Comparison of ENCODE assay signal across 9 cellular contexts in the genomic region with DNA sequence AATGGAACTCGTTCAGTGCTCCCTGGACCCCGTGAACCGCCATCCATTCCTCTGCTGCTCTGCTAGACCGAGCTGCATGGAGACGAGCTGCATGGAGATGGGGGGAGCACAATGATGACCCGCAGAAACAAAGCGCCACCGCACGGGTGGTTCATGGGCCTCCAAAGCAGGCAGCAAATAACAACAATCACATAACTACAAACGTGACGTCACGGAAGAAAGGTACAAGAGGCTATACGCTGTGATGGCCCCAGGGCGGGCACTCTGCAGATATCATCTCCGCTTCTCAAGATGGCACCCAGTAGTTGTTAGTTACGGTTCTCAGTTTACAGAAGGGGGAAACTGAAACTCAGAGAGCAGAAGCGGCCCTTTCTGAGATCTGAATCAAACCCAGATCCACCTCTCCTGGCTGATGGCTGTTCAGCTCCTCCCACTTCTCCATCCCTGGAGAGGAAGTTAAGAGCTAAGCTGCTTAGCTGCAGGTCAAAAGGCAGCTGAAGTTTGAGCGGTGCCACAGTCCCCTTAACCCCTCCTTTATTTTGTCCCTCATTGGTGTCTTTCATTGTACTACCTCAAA. TPM values are rescaled to one million over a fixed set of nuclear protein-coding genes. Genes with fewer than 3 reads are reported as not detected.
DNase-seq lines count a peak whose midpoint lies in the region; ATAC-seq and TF ChIP-seq lines count a peak whose summit lies in the region.
"Had no signal": no experiment of that assay in that cellular context is flagged by ENCODE, and none has a peak within 500 bp of the region (broad histone marks: within the 10 kb centered on the region; RNA-seq: fewer than 3 reads in every experiment).

No MANE protein-coding gene starts in this region.

- peak overlapping the region; percentile 88 for H3K4me3 ChIP-seq in OCI-LY7 (ENCODE audit: low read depth, low read length, poor library complexity, severe bottlenecking)
- H3K4me3 ChIP-seq in choroid plexus epithelial cell (ENCODE audit: low read depth, low read length) = peak overlapping the region; percentile 97
- H3K4me3 ChIP-seq in skeletal muscle tissue (ENCODE audit: low read length in 3 of 3) = peak overlapping the region in 2 of 3 donors; percentile 96 to 99
- H3K4me3 ChIP-seq in thyroid gland (replicated peaks in 1 of 3) = no peak overlapping the region
- H3K4me3 ChIP-seq in gastrocnemius medialis = peak overlapping the region in 2 of 4 donors; percentile 94 to 96

- H3K79me2 ChIP-seq in OCI-LY7 (ENCODE audit: insufficient read depth, low read depth, low read length) = peaks cover 34% of the 10 kb centered on the region

- no peak for TF ChIP-seq CTCF in OCI-LY7 (conservative IDR thresholded peaks at IDR 0.05; ENCODE audit: low read length)
- no peak for TF ChIP-seq CTCF in choroid plexus epithelial cell (conservative IDR thresholded peaks at IDR 0.05; ENCODE audit: low read depth, low read length)
- no peak for TF ChIP-seq CTCF in thyroid gland (IDR thresholded peaks at IDR 0.05)
- no peak for TF ChIP-seq CTCF in gastrocnemius medialis (IDR thresholded peaks at IDR 0.05 in 4 of 5, conservative IDR thresholded peaks at IDR 0.05 in 1 of 5)

- POLR2A ChIA-PET in OCI-LY7 (lab: Charles Lee) = interaction anchor here (0.8 to 1.5 kb wide), 5 partner anchors 9 to 204 kb away, joined by 3 to 5 read pairs (median 4); partner anchors contain the start of gene ZNF253

- no TSS peak for BruUV-seq in OCI-LY7 (replicated peaks; lab: Mats Ljungman, UMichigan)

- in situ Hi-C loops in gastrocnemius medialis (cut with MboI; ENCODE audit: low sequenced_read_pairs in 4 of 4) = loop anchor here in 1 of 4 donors (25.0 kb wide), 1 partner anchor 274 kb away; no protein-coding TSS in a partner anchor

- WGBS in thyroid gland, 2 donors = 62 to 65% methylated on average over 18 of the region's 18 CpGs

- H3K4me1 ChIP-seq in OCI-LY7 (ENCODE audit: insufficient read depth, low read length, poor library complexity, severe bottlenecking) (peaks cover 42% of the 10 kb centered on the region), skeletal muscle tissue (ENCODE audit: control insufficient read depth in 3 of 3, insufficient read depth in 3 of 3, low read length in 3 of 3) (peaks cover 19 to 24% (median 20%) of the 10 kb centered on the region in 3 donors), thyroid gland (peaks cover 17% of the 10 kb centered on the region in 2 donors), gastrocnemius medialis (peaks cover 10 to 21% of the 10 kb centered on the region in 2 donors)

- CTCF ChIA-PET in OCI-LY7 (lab: Charles Lee; ENCODE audit: unreplicated experiment) = no interaction called here

- H4K20me1 ChIP-seq in OCI-LY7 (ENCODE audit: insufficient read depth, low read length) = peaks cover 15% of the 10 kb centered on the region; the same call in 1 of the 2 replicates

- H2AFZ ChIP-seq in OCI-LY7 (ENCODE audit: low read length) = no peak overlapping the region

- H3K9me2 ChIP-seq in OCI-LY7 (ENCODE audit: insufficient read depth, low read length) = no peaks in the 10 kb centered on the region

- TF ChIP-seq POLR2A in thyroid gland (IDR thresholded peaks at IDR 0.05) (no peak), gastrocnemius medialis (IDR thresholded peaks at IDR 0.05) (no peak)

- H3K36me3 ChIP-seq in OCI-LY7 (ENCODE audit: insufficient read depth, low read length) (peaks cover 43% of the 10 kb centered on the region), skeletal muscle tissue (ENCODE audit: control insufficient read depth in 3 of 3, insufficient read depth in 3 of 3, low read length in 3 of 3) (peaks cover 30 to 36% (median 33%) of the 10 kb centered on the region in 3 donors), thyroid gland (peaks cover 19 to 26% of the 10 kb centered on the region in 2 donors), gastrocnemius medialis (peaks cover 0 to 27% of the 10 kb centered on the region in 2 donors)

- intact Hi-C loops in OCI-LY7 (cut with micrococcal nuclease; ENCODE audit: unreplicated experiment) (loop anchor here (10.0 kb wide), 2 partner anchors 257 to 497 kb away; partner anchors contain the start of gene GATAD2A), thyroid gland (cut with DNase I) (no loop called here), gastrocnemius medialis (cut with DNase I; ENCODE audit: low total_unique reads) (loop anchor here (2.0 to 5.0 kb wide), 4 partner anchors 115 to 339 kb away; partner anchors contain the start of genes GATAD2A, MAU2, SUGP1 and ZNF506)

- peak overlapping the region; percentile 82 for H3K4me2 ChIP-seq in OCI-LY7 (ENCODE audit: low read length)

- H3K27ac ChIP-seq in OCI-LY7 (ENCODE audit: low read depth, low read length, poor library complexity, severe bottlenecking) (peak overlapping the region; percentile 88), skeletal muscle tissue (ENCODE audit: low read depth, low read length) (no peak overlapping the region), thyroid gland (no peak overlapping the region), gastrocnemius medialis (no peak overlapping the region)
- H3K27ac ChIP-seq: ascending aorta had no signal

- H3K9me3 ChIP-seq in OCI-LY7 (ENCODE audit: low read length) = no peaks in the 10 kb centered on the region
- no peaks in the 10 kb centered on the region for H3K9me3 ChIP-seq in skeletal muscle tissue (ENCODE audit: control insufficient read depth in 3 of 3, low read length in 3 of 3)
- H3K9me3 ChIP-seq in thyroid gland = no peaks in the 10 kb centered on the region
- no peaks in the 10 kb centered on the region for H3K9me3 ChIP-seq in gastrocnemius medialis
- H3K9me3 ChIP-seq: ascending aorta had no signal

- ATAC-seq in HG02759 (IDR thresholded peaks at IDR 0.05; ENCODE audit: unreplicated experiment) = peak; percentile 24
- ATAC-seq in gastrocnemius medialis = no peak

- H3K27me3 ChIP-seq in skeletal muscle tissue (ENCODE audit: control insufficient read depth in 3 of 3, insufficient read depth in 3 of 3, low read length in 3 of 3) (no peaks in the 10 kb centered on the region), thyroid gland (no peaks in the 10 kb centered on the region), gastrocnemius medialis (no peaks in the 10 kb centered on the region)
- H3K27me3 ChIP-seq: ascending aorta had no signal

- H3K9ac ChIP-seq in skeletal muscle tissue (ENCODE audit: low read depth in 1 of 3, low read length in 3 of 3) = peak overlapping the region in 1 of 3 donors; percentile 25

- DNase-seq in activated naive CD4-positive, alpha-beta T cell treated with Interleukin-2 at 50 U/mL for 16 hours = peak; percentile 53
- no peak for DNase-seq in activated naive CD4-positive, alpha-beta T cell treated with anti-CD3 and anti-CD28 coated beads, Interleukin-2, amount 50 U/mL, for 16 hours
- DNase-seq in OCI-LY7 (ENCODE audit: low spot score) (peak; percentile 89), choroid plexus epithelial cell (ENCODE audit: low read depth) (no peak), thyroid gland (no peak), gastrocnemius medialis (no peak)

RNA-seq across cellular contexts. Expression of gene ATP13A1, which starts 1.7 kb away (rescaled TPM):
- 41.0 and 58.3 TPM in 2 replicates for total RNA-seq in OCI-LY7 (2014; rRNA removed; shearing (Covaris generic))
- 122 and 128 TPM in 2 replicates for total RNA-seq in OCI-LY7 (2022)
- total RNA-seq in skeletal muscle tissue = 23.0 TPM
- 100 to 1,000 TPM in 3 of 4 donors, 10 to 100 TPM in 1; 97.3 to 293 (median 129) TPM for total RNA-seq in thyroid gland
- 100 to 1,000 TPM in 2 of 4 donors, 10 to 100 TPM in 2; 51.8 to 111 (median 82.8) TPM for total RNA-seq in gastrocnemius medialis

RNA-seq across cellular contexts. Expression of gene ZNF101, which starts 6.9 kb away (rescaled TPM):
- 83.8 and 85.6 TPM in 2 replicates for total RNA-seq in OCI-LY7 (2014; rRNA removed; shearing (Covaris generic))
- 66.6 and 87.0 TPM in 2 replicates for total RNA-seq in OCI-LY7 (2022)
- total RNA-seq in skeletal muscle tissue = 4.7 TPM
- total RNA-seq in thyroid gland = 10 to 100 TPM in 2 of 4 donors, 1 to 10 TPM in 2; 6.9 to 13.4 (median 11.3) TPM
- 1 to 10 TPM in 3 of 4 donors, under 1 TPM in 1; 0.39 to 9.7 (median 2.5) TPM for total RNA-seq in gastrocnemius medialis

RNA-seq across cellular contexts. Expression of gene GMIP, which starts 18.3 kb away (rescaled TPM):
- total RNA-seq in OCI-LY7 (2014; rRNA removed; shearing (Covaris generic)) = 30.1 and 34.7 TPM in 2 replicates
- 41.6 and 48.7 TPM in 2 replicates for total RNA-seq in OCI-LY7 (2022)
- total RNA-seq in skeletal muscle tissue = 3.7 TPM
- 10 to 100 TPM; 12.9 to 23.5 (median 17.3) TPM for total RNA-seq in thyroid gland
- 1 to 10 TPM in 3 of 4 donors, not detected in 1; 1.2 to 2.6 (median 1.6) TPM for total RNA-seq in gastrocnemius medialis

RNA-seq across cellular contexts. Expression of gene LPAR2, which starts 33.7 kb away (rescaled TPM):
- 6.0 and 12.4 TPM in 2 replicates for total RNA-seq in OCI-LY7 (2014; rRNA removed; shearing (Covaris generic))
- total RNA-seq in OCI-LY7 (2022) (17.5 and 18.4 TPM in 2 replicates), skeletal muscle tissue (1.6 TPM), thyroid gland (10 to 100 TPM; 10.2 to 35.2 (median 22.9) TPM), gastrocnemius medialis (1 to 10 TPM in 1 of 4 donors, under 1 TPM in 2, not detected in 1; 0.15 to 1.3 (median 0.27) TPM)

RNA-seq across cellular contexts. Expression of gene PBX4, which starts 43.3 kb away (rescaled TPM):
- 5.1 and 6.7 TPM in 2 replicates for total RNA-seq in OCI-LY7 (2014; rRNA removed; shearing (Covaris generic))
- total RNA-seq in OCI-LY7 (2022) (4.6 and 5.0 TPM in 2 replicates), skeletal muscle tissue (1.6 TPM), thyroid gland (10 to 100 TPM; 22.5 to 62.4 (median 38.4) TPM), gastrocnemius medialis (not detected)
- total RNA-seq: ascending aorta had no signal

Comparison
In these comparisons a context has a peak if more than half of its experiments do, and no peak if none do; other contexts are left out.
1. DNase-seq: peak in activated naive CD4-positive, alpha-beta T cell treated with Interleukin-2 at 50 U/mL for 16 hours (single experiment) and OCI-LY7 (single experiment); none in activated naive CD4-positive, alpha-beta T cell treated with anti-CD3 and anti-CD28 coated beads, Interleukin-2, amount 50 U/mL, for 16 hours (single experiment), choroid plexus epithelial cell (single experiment), thyroid gland (0 of 2) and gastrocnemius medialis (0 of 2).
2. H3K4me3 ChIP-seq: peak in OCI-LY7 (single experiment), choroid plexus epithelial cell (single experiment) and skeletal muscle tissue (2 of 3); none in thyroid gland (0 of 3).
3. RNA of gene ZNF101, which starts 6.9 kb away (total RNA-seq): 66.6 to 87.0 TPM in OCI-LY7; 6.9 to 13.4 TPM in thyroid gland, 4.7 TPM in skeletal muscle tissue (single experiment) and 0.39 to 9.7 TPM in gastrocnemius medialis; every median in the first group is over 4 times any median in the second.